Comparison of ENCODE assay signal across 10 cellular contexts in the genomic region with DNA sequence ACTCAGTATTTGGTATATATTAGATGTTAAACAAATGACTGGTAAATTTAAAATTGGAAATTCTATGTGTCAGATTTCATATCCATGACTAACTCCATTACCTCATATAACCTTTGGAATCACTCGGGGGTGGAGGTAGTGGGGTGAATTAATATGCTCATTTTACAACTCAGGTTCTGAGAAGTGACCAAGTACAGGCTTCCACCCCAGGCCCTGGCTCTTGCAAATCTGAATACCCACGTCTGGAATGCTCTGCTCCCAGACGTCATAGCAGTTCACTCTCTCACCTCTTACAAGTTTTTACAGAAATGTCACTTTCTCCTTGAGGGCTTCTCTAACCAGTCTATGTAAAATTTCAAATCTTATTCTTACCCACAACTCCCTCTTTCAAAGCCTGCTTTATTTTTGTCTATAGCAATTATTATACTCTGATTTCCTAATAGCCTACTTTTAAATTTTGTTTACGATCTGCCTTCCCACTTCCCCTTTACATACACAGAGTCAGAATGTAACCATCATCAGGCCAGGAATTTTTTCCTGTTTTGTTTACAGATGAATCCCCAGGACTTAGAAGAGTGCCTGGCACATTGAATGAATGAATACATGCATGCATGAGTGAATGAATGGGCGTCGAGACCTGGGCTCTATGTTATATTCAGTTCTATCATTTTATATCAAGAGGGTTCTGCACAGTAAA.
DNase-seq lines count a peak whose midpoint lies in the region; ATAC-seq and TF ChIP-seq lines count a peak whose summit lies in the region.
"Had no signal": no experiment of that assay in that cellular context is flagged by ENCODE, and none has a peak within 500 bp of the region (broad histone marks: within the 10 kb centered on the region; RNA-seq: fewer than 3 reads in every experiment).

No MANE protein-coding gene starts in this region.

- H3K4me3 ChIP-seq in spleen, result no peak overlapping the region

- peaks cover 2% of the 10 kb centered on the region for H3K9me3 Mint-ChIP-seq in T-helper 2 cell treated with Interferon-gamma antibody and Interleukin-4, amounts not matched to agents 5 μg/mL and 100 μg/mL, for 36 hours
- H3K9me3 Mint-ChIP-seq: stimulated activated effector memory CD8-positive, alpha-beta T cell treated with anti-CD3 and anti-CD28 coated beads, Interleukin-12 subunit alpha, Interleukin-12 subunit beta, amount 100 ng/mL, for 72 hours had no signal

- 78 to 89% (median 81%) methylated on average over 6 of the region's 6 CpGs for WGBS in spleen, 5 donors

- no peak for ATAC-seq in GM18870 (IDR thresholded peaks at IDR 0.05; ENCODE audit: unreplicated experiment)
- ATAC-seq: stimulated activated effector memory CD8-positive, alpha-beta T cell treated with anti-CD3 and anti-CD28 coated beads, Interleukin-12 subunit alpha, Interleukin-12 subunit beta, amount 100 ng/mL, for 72 hours had no signal

- H3K27ac Mint-ChIP-seq in T-helper 2 cell treated with Interferon-gamma antibody and Interleukin-4, amounts not matched to agents 5 μg/mL and 100 μg/mL, for 36 hours, result no peak overlapping the region
- H3K27ac Mint-ChIP-seq: stimulated activated effector memory CD8-positive, alpha-beta T cell treated with anti-CD3 and anti-CD28 coated beads, Interleukin-12 subunit alpha, Interleukin-12 subunit beta, amount 100 ng/mL, for 72 hours had no signal

- peaks cover 2% of the 10 kb centered on the region for H3K36me3 Mint-ChIP-seq in T-helper 2 cell treated with Interferon-gamma antibody and Interleukin-4, amounts not matched to agents 5 μg/mL and 100 μg/mL, for 36 hours (ENCODE audit: low read depth)
- H3K36me3 Mint-ChIP-seq: stimulated activated effector memory CD8-positive, alpha-beta T cell treated with anti-CD3 and anti-CD28 coated beads, Interleukin-12 subunit alpha, Interleukin-12 subunit beta, amount 100 ng/mL, for 72 hours had no signal

- TF ChIP-seq POLR2A in spleen (IDR thresholded peaks at IDR 0.05), result no peak

- no peak for TF ChIP-seq CTCF in AG09319 (IDR thresholded peaks at IDR 0.05; ENCODE audit: low read depth, low read length)
- TF ChIP-seq CTCF in spleen (IDR thresholded peaks at IDR 0.05 in 8 of 11, conservative IDR thresholded peaks at IDR 0.05 in 3 of 11), result no peak

- no peaks in the 10 kb centered on the region for H3K27me3 Mint-ChIP-seq in T-helper 2 cell treated with Interferon-gamma antibody and Interleukin-4, amounts not matched to agents 5 μg/mL and 100 μg/mL, for 36 hours (ENCODE audit: low read depth)

- no peak overlapping the region for H3K4me3 Mint-ChIP-seq in T-helper 2 cell treated with Interferon-gamma antibody and Interleukin-4, amounts not matched to agents 5 μg/mL and 100 μg/mL, for 36 hours
- H3K4me3 Mint-ChIP-seq: stimulated activated effector memory CD8-positive, alpha-beta T cell treated with anti-CD3 and anti-CD28 coated beads, Interleukin-12 subunit alpha, Interleukin-12 subunit beta, amount 100 ng/mL, for 72 hours had no signal

- H3K27me3 ChIP-seq in spleen (replicated peaks in 1 of 7), result peaks cover 0 to 20% (median 0%) of the 10 kb centered on the region in 7 donors

- H3K4me1 Mint-ChIP-seq in T-helper 2 cell treated with Interferon-gamma antibody and Interleukin-4, amounts not matched to agents 5 μg/mL and 100 μg/mL, for 36 hours (ENCODE audit: low read depth), result peaks cover 15% of the 10 kb centered on the region

- no peaks in the 10 kb centered on the region for H3K36me3 ChIP-seq in spleen

- H3K27ac ChIP-seq in spleen, result no peak overlapping the region

- intact Hi-C loops in spleen (cut with DNase I; ENCODE audit: low total_unique reads), result no loop called here

- no peaks in the 10 kb centered on the region for H3K9me3 ChIP-seq in spleen

- peak; percentile 47 for DNase-seq in AG09319 (ENCODE audit: extremely low read depth, low read depth)
- DNase-seq in HT-29 (ENCODE audit: low spot score), result peak; percentile 66
- peak; percentile 92 for DNase-seq in astrocyte of the hippocampus (ENCODE audit: low read depth, low spot score)
- DNase-seq in kidney glomerular epithelial cell (lab: John Stamatoyannopoulos, UW), result peak; percentile 93
- no peak for DNase-seq in T-helper 2 cell treated with Interferon-gamma antibody and Interleukin-4, amounts not matched to agents 5 μg/mL and 100 μg/mL, for 36 hours (ENCODE audit: low spot score)
- no peak for DNase-seq in spleen
- no peak for DNase-seq in hippocampal formation (lab: John Stamatoyannopoulos, UW)
- DNase-seq: NCI-H1105 treated with DMSO at 0.1 percent for 48 hours had no signal

- H3K4me1 ChIP-seq in spleen, result no peaks in the 10 kb centered on the region

Comparison
In these comparisons a context has a peak if more than half of its experiments do, and no peak if none do; other contexts are left out.
1. DNase-seq: peak in AG09319 (single experiment), HT-29 (single experiment), astrocyte of the hippocampus (single experiment) and kidney glomerular epithelial cell (single experiment); none in T-helper 2 cell treated with Interferon-gamma antibody and Interleukin-4, amounts not matched to agents 5 μg/mL and 100 μg/mL, for 36 hours (single experiment), spleen (single experiment) and hippocampal formation (0 of 2).